ENCODE assay signal across 8 cellular contexts in genomic region chr3:185733980-185734724, GRCh38.
DNase-seq lines count a peak whose midpoint lies in the region; ATAC-seq, FAIRE-seq and TF ChIP-seq lines count a peak whose summit lies in the region.

No MANE protein-coding gene starts in this region.

- H3K9me3 Mint-ChIP-seq in activated naive CD8-positive, alpha-beta T cell treated with anti-CD3 and anti-CD28 coated beads for 36 hours: no peaks in the 10 kb centered on the region
- no peaks in the 10 kb centered on the region for H3K9me3 Mint-ChIP-seq in stimulated activated naive B cell treated with anti-CD40 and anti-IgM and Interleukin-4, amounts not matched to agents 10 μg/mL and 1 μg/mL and 100 μg/mL, for 72 hours
- no peaks in the 10 kb centered on the region for H3K9me3 Mint-ChIP-seq in effector memory CD8-positive, alpha-beta T cell

- peaks cover 9% of the 10 kb centered on the region for H3K27me3 Mint-ChIP-seq in activated naive CD8-positive, alpha-beta T cell treated with anti-CD3 and anti-CD28 coated beads for 36 hours
- no peaks in the 10 kb centered on the region for H3K27me3 Mint-ChIP-seq in stimulated activated naive B cell treated with anti-CD40 and anti-IgM and Interleukin-4, amounts not matched to agents 10 μg/mL and 1 μg/mL and 100 μg/mL, for 72 hours
- peaks cover 13 to 33% of the 10 kb centered on the region in 2 donors for H3K27me3 Mint-ChIP-seq in effector memory CD8-positive, alpha-beta T cell

- no peaks in the 10 kb centered on the region for H3K9me2 ChIP-seq in hepatocyte (replicated peaks; ENCODE audit: insufficient read depth)

- DNase-seq in AML-193 (lab: John Stamatoyannopoulos, UW) (peak; percentile 55 to 62), GM12892 (ENCODE audit: insufficient read length) (peak; percentile 28), NCI-H2196 (lab: John Stamatoyannopoulos, UW; ENCODE audit: unreplicated experiment) (peak; percentile 74), hepatocyte (ENCODE audit: low spot score) (peak; percentile 85)
- DNase-seq in activated naive CD8-positive, alpha-beta T cell treated with anti-CD3 and anti-CD28 coated beads for 36 hours: peak; percentile 4
- no peak for DNase-seq in stimulated activated naive B cell treated with anti-CD40 and anti-IgM and Interleukin-4, amounts not matched to agents 10 μg/mL and 1 μg/mL and 100 μg/mL, for 72 hours
- DNase-seq in effector memory CD8-positive, alpha-beta T cell: no peak

- no peaks in the 10 kb centered on the region for H3K9me3 ChIP-seq in hepatocyte (ENCODE audit: low read depth)

- no peaks in the 10 kb centered on the region for H3K27me3 ChIP-seq in hepatocyte

- no peak overlapping the region for H3K4me3 ChIP-seq in hepatocyte

- no peak overlapping the region for H3K27ac ChIP-seq in hepatocyte

- TF ChIP-seq POLR2A in GM12892 (IDR thresholded peaks at IDR 0.05; ENCODE audit: low read depth, low read length): no peak

- no peak overlapping the region for H2AFZ ChIP-seq in hepatocyte

- no peaks in the 10 kb centered on the region for H3K4me1 Mint-ChIP-seq in activated naive CD8-positive, alpha-beta T cell treated with anti-CD3 and anti-CD28 coated beads for 36 hours
- H3K4me1 Mint-ChIP-seq in stimulated activated naive B cell treated with anti-CD40 and anti-IgM and Interleukin-4, amounts not matched to agents 10 μg/mL and 1 μg/mL and 100 μg/mL, for 72 hours: peaks cover 0 to 2% of the 10 kb centered on the region in 2 donors
- H3K4me1 Mint-ChIP-seq in effector memory CD8-positive, alpha-beta T cell (ENCODE audit: low read depth in 2 of 2): no peaks in the 10 kb centered on the region

- peak; percentile 55 to 62 for ATAC-seq in stimulated activated naive B cell treated with anti-CD40 and anti-IgM and Interleukin-4, amounts not matched to agents 10 μg/mL and 1 μg/mL and 100 μg/mL, for 72 hours (replicated peaks)
- ATAC-seq in GM18498 (IDR thresholded peaks at IDR 0.05; ENCODE audit: unreplicated experiment): no peak
- ATAC-seq in effector memory CD8-positive, alpha-beta T cell (replicated peaks): no peak

- H4K20me1 ChIP-seq in hepatocyte (ENCODE audit: insufficient read depth, poor library complexity, severe bottlenecking): peaks cover 83% of the 10 kb centered on the region

- peak; percentile 80 for FAIRE-seq in GM12892 (lab: Jason Lieb, UNC)

- 48% methylated on average over 10 of the region's 10 CpGs for WGBS in hepatocyte (ENCODE audit: low lambda C conversion rate, missing lambda C conversion rate)

- H3K36me3 Mint-ChIP-seq in activated naive CD8-positive, alpha-beta T cell treated with anti-CD3 and anti-CD28 coated beads for 36 hours: no peaks in the 10 kb centered on the region
- no peaks in the 10 kb centered on the region for H3K36me3 Mint-ChIP-seq in stimulated activated naive B cell treated with anti-CD40 and anti-IgM and Interleukin-4, amounts not matched to agents 10 μg/mL and 1 μg/mL and 100 μg/mL, for 72 hours
- no peaks in the 10 kb centered on the region for H3K36me3 Mint-ChIP-seq in effector memory CD8-positive, alpha-beta T cell (ENCODE audit: insufficient read depth)

- H3K27ac Mint-ChIP-seq in activated naive CD8-positive, alpha-beta T cell treated with anti-CD3 and anti-CD28 coated beads for 36 hours: no peak overlapping the region
- H3K27ac Mint-ChIP-seq in stimulated activated naive B cell treated with anti-CD40 and anti-IgM and Interleukin-4, amounts not matched to agents 10 μg/mL and 1 μg/mL and 100 μg/mL, for 72 hours: no peak overlapping the region
- H3K27ac Mint-ChIP-seq in effector memory CD8-positive, alpha-beta T cell: no peak overlapping the region

- no peak overlapping the region for H3K4me3 Mint-ChIP-seq in activated naive CD8-positive, alpha-beta T cell treated with anti-CD3 and anti-CD28 coated beads for 36 hours
- H3K4me3 Mint-ChIP-seq in stimulated activated naive B cell treated with anti-CD40 and anti-IgM and Interleukin-4, amounts not matched to agents 10 μg/mL and 1 μg/mL and 100 μg/mL, for 72 hours: no peak overlapping the region
- no peak overlapping the region for H3K4me3 Mint-ChIP-seq in effector memory CD8-positive, alpha-beta T cell

- H3K79me2 ChIP-seq in hepatocyte: peaks cover 96% of the 10 kb centered on the region

- peaks cover 20% of the 10 kb centered on the region for H3K4me1 ChIP-seq in hepatocyte (ENCODE audit: insufficient read depth)

- no peak overlapping the region for H3K4me2 ChIP-seq in hepatocyte

- TF ChIP-seq CTCF in hepatocyte (IDR thresholded peaks at IDR 0.05; ENCODE audit: poor library complexity): peak; percentile 63

- no peaks in the 10 kb centered on the region for H3K36me3 ChIP-seq in hepatocyte (replicated peaks; ENCODE audit: insufficient read depth, low read depth)

Comparison
In these comparisons a context has a peak if more than half of its experiments do, and no peak if none do; other contexts are left out.
1. DNase-seq: peak in AML-193 (2 of 2), GM12892 (single experiment), NCI-H2196 (single experiment), activated naive CD8-positive, alpha-beta T cell treated with anti-CD3 and anti-CD28 coated beads for 36 hours (single experiment) and hepatocyte (single experiment); none in stimulated activated naive B cell treated with anti-CD40 and anti-IgM and Interleukin-4, amounts not matched to agents 10 μg/mL and 1 μg/mL and 100 μg/mL, for 72 hours (single experiment) and effector memory CD8-positive, alpha-beta T cell (0 of 3).
2. ATAC-seq: peak in stimulated activated naive B cell treated with anti-CD40 and anti-IgM and Interleukin-4, amounts not matched to agents 10 μg/mL and 1 μg/mL and 100 μg/mL, for 72 hours (2 of 2); none in GM18498 (single experiment) and effector memory CD8-positive, alpha-beta T cell (single experiment).